14 cellular contexts compared by ENCODE assay signal in the genomic region with DNA sequence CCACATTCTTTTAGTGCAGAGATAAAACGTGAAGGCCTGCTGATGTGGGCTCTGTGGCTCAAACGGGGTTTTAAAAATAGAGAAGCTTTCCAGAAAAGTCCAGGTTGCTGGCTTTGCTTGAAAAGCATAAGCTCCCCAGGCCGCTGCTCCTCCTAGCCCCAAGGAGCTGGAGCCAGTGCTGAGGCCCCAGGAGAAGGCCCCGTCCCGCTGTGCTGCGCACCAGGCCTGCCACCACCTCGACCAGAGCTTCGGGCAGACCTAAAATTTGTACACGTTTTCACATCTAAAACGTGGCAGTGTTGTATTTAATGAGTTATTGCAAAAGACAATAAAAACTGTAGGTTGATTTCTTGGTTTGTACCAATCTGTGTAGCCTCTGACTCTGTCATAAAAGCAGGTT.
DNase-seq lines count a peak whose midpoint lies in the region; ATAC-seq lines count a peak whose summit lies in the region.
"Had no signal": no experiment of that assay in that cellular context is flagged by ENCODE, and none has a peak within 500 bp of the region (broad histone marks: within the 10 kb centered on the region; RNA-seq: fewer than 3 reads in every experiment).

No MANE protein-coding gene starts in this region.

- no peaks in the 10 kb centered on the region for H3K36me3 ChIP-seq in SK-N-MC (ENCODE audit: insufficient read depth, low read length)
- H3K36me3 ChIP-seq: tibial artery had no signal

- no peak for ATAC-seq in effector memory CD8-positive, alpha-beta T cell (replicated peaks)
- ATAC-seq in GM21390 (IDR thresholded peaks at IDR 0.05; ENCODE audit: unreplicated experiment), result no peak
- ATAC-seq: psoas muscle had no signal

- H3K9ac ChIP-seq in SK-N-MC (ENCODE audit: insufficient read length), result no peak overlapping the region

- peak overlapping the region; percentile 63 for H3K4me3 Mint-ChIP-seq in activated T-cell treated with anti-CD3 and anti-CD28 coated beads, Interleukin-2, amount 50 U/mL, for 24 hours
- peak overlapping the region; percentile 36 to 46 for H3K4me3 Mint-ChIP-seq in effector memory CD8-positive, alpha-beta T cell
- H3K4me3 Mint-ChIP-seq: HFFc6 had no signal

- no peaks in the 10 kb centered on the region for H3K27me3 Mint-ChIP-seq in activated T-cell treated with anti-CD3 and anti-CD28 coated beads, Interleukin-2, amount 50 U/mL, for 24 hours
- no peaks in the 10 kb centered on the region for H3K27me3 Mint-ChIP-seq in effector memory CD8-positive, alpha-beta T cell

- peaks cover 49% of the 10 kb centered on the region for H3K4me1 Mint-ChIP-seq in activated T-cell treated with anti-CD3 and anti-CD28 coated beads, Interleukin-2, amount 50 U/mL, for 24 hours (ENCODE audit: low read depth)
- peaks cover 20 to 22% of the 10 kb centered on the region in 2 donors for H3K4me1 Mint-ChIP-seq in effector memory CD8-positive, alpha-beta T cell (ENCODE audit: low read depth in 2 of 2)

- H3K4me3 ChIP-seq in SK-N-MC (no peak overlapping the region), skin epidermis (no peak overlapping the region)
- H3K4me3 ChIP-seq: psoas muscle, tibial artery had no signal

- no peaks in the 10 kb centered on the region for H3K9me3 Mint-ChIP-seq in activated T-cell treated with anti-CD3 and anti-CD28 coated beads, Interleukin-2, amount 50 U/mL, for 24 hours
- no peaks in the 10 kb centered on the region for H3K9me3 Mint-ChIP-seq in effector memory CD8-positive, alpha-beta T cell
- H3K9me3 Mint-ChIP-seq: HFFc6 had no signal

- H3K27ac Mint-ChIP-seq in activated T-cell treated with anti-CD3 and anti-CD28 coated beads, Interleukin-2, amount 50 U/mL, for 24 hours, result peak overlapping the region; percentile 91
- H3K27ac Mint-ChIP-seq in effector memory CD8-positive, alpha-beta T cell, result peak overlapping the region; percentile 65 to 84
- H3K27ac Mint-ChIP-seq: HFFc6 had no signal

- no peaks in the 10 kb centered on the region for H3K9me3 ChIP-seq in SK-N-MC (ENCODE audit: low read depth, low read length)
- H3K9me3 ChIP-seq: psoas muscle, tibial artery had no signal

- peaks cover 5% of the 10 kb centered on the region for H3K36me3 Mint-ChIP-seq in activated T-cell treated with anti-CD3 and anti-CD28 coated beads, Interleukin-2, amount 50 U/mL, for 24 hours (ENCODE audit: low read depth)
- H3K36me3 Mint-ChIP-seq in effector memory CD8-positive, alpha-beta T cell (ENCODE audit: insufficient read depth), result peaks cover 3% of the 10 kb centered on the region

- H3K27ac ChIP-seq in SK-N-MC (peak overlapping the region; percentile 67), skin epidermis (peak overlapping the region in 13 of 21 experiments; percentile 2 to 74 (median 43))
- H3K27ac ChIP-seq: tibial artery had no signal

- DNase-seq in activated T-cell treated with anti-CD3 and anti-CD28 coated beads, Interleukin-2, amount 50 U/mL, for 24 hours, result no peak
- no peak for DNase-seq in activated T-cell treated with anti-CD3 and anti-CD28 coated beads, Interleukin-2, amount 50 U/mL, for 48 hours
- no peak for DNase-seq in SK-N-MC (ENCODE audit: low read depth, low spot score)
- DNase-seq in effector memory CD8-positive, alpha-beta T cell, result no peak
- no peak for DNase-seq in stimulated activated CD4-positive, alpha-beta T cell treated with anti-CD3 and anti-CD28 coated beads, Interleukin-4, amount 100 ng/mL, for 4 hours
- DNase-seq in epidermal melanocyte (ENCODE audit: insufficient read length, low spot score), result no peak
- DNase-seq: activated gamma-delta T cell treated with Interleukin-2 at 50 U/mL for 16 hours, cortex of kidney, HFFc6, psoas muscle, RPMI8226, tibial artery had no signal
